Comparison of ENCODE assay signal across 8 cellular contexts in the genomic region with DNA sequence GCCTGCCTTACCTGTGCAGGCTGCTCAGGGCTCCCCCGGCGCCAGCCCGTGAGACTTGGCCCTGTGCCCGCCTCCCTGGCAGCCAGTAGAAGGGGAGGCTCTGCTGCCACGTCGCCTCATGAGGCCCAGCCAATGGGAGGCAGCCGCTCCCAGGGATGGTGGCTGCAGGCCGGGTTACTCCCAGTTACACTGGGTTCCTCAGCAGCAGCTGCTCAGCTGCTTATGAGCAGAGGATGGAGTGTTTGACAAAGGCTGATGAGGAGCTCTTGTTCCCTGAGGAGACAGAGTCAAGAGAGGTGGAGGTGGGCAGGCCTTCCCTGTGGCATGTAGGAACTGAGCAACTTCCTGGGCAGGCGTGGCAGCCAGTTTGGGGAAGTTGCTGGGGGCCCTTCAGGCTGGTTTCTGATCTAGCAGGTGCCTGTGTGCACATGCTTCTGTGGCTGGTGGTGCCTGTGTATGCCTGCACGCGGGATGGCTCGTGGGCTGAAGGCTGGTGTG. TPM values are rescaled to one million over a fixed set of nuclear protein-coding genes. Genes with fewer than 3 reads are reported as not detected.
A peak's percentile ranks its signal among the peaks of the same experiment; 100 is the strongest.
DNase-seq lines count a peak whose midpoint lies in the region; ATAC-seq and FAIRE-seq lines count a peak whose summit lies in the region.

No MANE protein-coding gene starts in this region.

- H3K36me3 ChIP-seq in small intestine (ENCODE audit: control insufficient read depth in 2 of 2, insufficient read depth in 2 of 2, low read length in 2 of 2) = peaks cover 0 to 19% of the 10 kb centered on the region in 2 donors

- WGBS in small intestine, 3 donors = 37 to 42% (median 37%) methylated on average over 10 to 12 of the region's 12 CpGs

- no peak for FAIRE-seq in small intestine (lab: Jason Lieb, UNC)

- H3K4me3 ChIP-seq in small intestine (ENCODE audit: low read depth in 1 of 2, low read length in 2 of 2) = no peak overlapping the region

- ATAC-seq in HG03378 (IDR thresholded peaks at IDR 0.05; ENCODE audit: unreplicated experiment) = peak; percentile 39
- no peak for ATAC-seq in GM21528 (IDR thresholded peaks at IDR 0.05; ENCODE audit: low FRiP score, unreplicated experiment)

- H3K4me1 ChIP-seq in small intestine (ENCODE audit: control insufficient read depth in 2 of 2, insufficient read depth in 1 of 2, low read depth in 1 of 2, low read length in 1 of 2) = peaks cover 0 to 3% of the 10 kb centered on the region in 2 donors

- no peaks in the 10 kb centered on the region for H3K27me3 ChIP-seq in small intestine (ENCODE audit: control insufficient read depth in 2 of 2, insufficient read depth in 2 of 2, low read length in 2 of 2)

- peak overlapping the region; percentile 19 for H3K27ac ChIP-seq in cingulate gyrus (ENCODE audit: low read depth, low read length)
- peak overlapping the region; percentile 38 to 79 for H3K27ac ChIP-seq in small intestine (ENCODE audit: low read depth in 1 of 2, low read length in 1 of 2)

- no peaks in the 10 kb centered on the region for H3K9me3 ChIP-seq in small intestine (ENCODE audit: control insufficient read depth, low read depth)

- peak; percentile 24 for DNase-seq in stimulated activated CD4-positive, alpha-beta T cell treated with anti-CD3 and anti-CD28 coated beads, Interleukin-15, amount 100 ng/mL, for 24 hours
- DNase-seq in stimulated activated CD4-positive, alpha-beta T cell treated with anti-CD3 and anti-CD28 coated beads, Interleukin-4, amount 100 ng/mL, for 24 hours = no peak
- DNase-seq in NCI-H774 (lab: John Stamatoyannopoulos, UW) (peak; percentile 98), small intestine (peak; percentile 88)
- DNase-seq in activated effector memory CD4-positive, alpha-beta T cell treated with anti-CD3 and anti-CD28 coated beads, Interleukin-2, amount 50 U/mL, for 16 hours = no peak

RNA-seq across cellular contexts. Expression of a gene that starts 5.6 kb away (rescaled TPM):
- 10 to 100 TPM; 17.5 to 57.5 (median 45.9) TPM for polyA plus RNA-seq in small intestine

RNA-seq across cellular contexts. Expression of a gene that starts 58.8 kb away (rescaled TPM):
- 1 to 10 TPM; 3.5 to 9.0 (median 5.6) TPM for polyA plus RNA-seq in small intestine

Comparison
In these comparisons a context has a peak if more than half of its experiments do, and no peak if none do; other contexts are left out.
1. DNase-seq: peak in stimulated activated CD4-positive, alpha-beta T cell treated with anti-CD3 and anti-CD28 coated beads, Interleukin-15, amount 100 ng/mL, for 24 hours (single experiment), NCI-H774 (single experiment) and small intestine (single experiment); none in stimulated activated CD4-positive, alpha-beta T cell treated with anti-CD3 and anti-CD28 coated beads, Interleukin-4, amount 100 ng/mL, for 24 hours (single experiment) and activated effector memory CD4-positive, alpha-beta T cell treated with anti-CD3 and anti-CD28 coated beads, Interleukin-2, amount 50 U/mL, for 16 hours (single experiment).